31 cellular contexts compared by ENCODE assay signal in the genomic region with DNA sequence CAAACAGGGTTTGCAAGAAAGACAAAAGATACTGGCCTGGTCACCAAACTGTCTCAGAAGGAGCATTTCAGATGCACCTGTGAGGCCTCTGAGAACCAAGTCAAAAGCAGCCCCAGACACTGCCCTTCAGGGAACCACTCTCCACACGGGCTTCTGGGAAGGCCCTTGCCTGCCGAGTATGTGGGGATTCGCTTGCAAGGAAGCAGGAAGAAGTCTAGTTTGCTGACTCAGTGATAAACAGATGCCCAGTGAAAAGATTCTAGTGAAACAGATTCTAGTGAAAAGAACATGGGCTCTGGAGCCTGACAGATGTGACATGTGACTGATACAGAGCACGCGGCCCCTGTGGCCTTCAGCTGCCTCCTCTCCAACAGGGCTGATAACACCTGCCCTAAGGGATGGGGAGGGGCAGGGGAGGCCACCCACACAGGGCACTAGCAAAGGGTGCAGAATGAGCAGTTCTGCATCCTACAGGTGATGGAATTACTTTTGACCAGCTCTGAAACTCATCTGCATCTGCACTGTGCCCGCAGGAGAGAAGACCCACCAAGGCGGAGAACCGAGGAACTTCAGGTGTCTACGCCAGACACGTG. TPM values are rescaled to one million over a fixed set of nuclear protein-coding genes. Genes with fewer than 3 reads are reported as not detected.
A peak's percentile ranks its signal among the peaks of the same experiment; 100 is the strongest.
DNase-seq lines count a peak whose midpoint lies in the region; ATAC-seq and TF ChIP-seq lines count a peak whose summit lies in the region.
"Had no signal": no experiment of that assay in that cellular context is flagged by ENCODE, and none has a peak within 500 bp of the region (broad histone marks: within the 10 kb centered on the region; RNA-seq: fewer than 3 reads in every experiment).

No MANE protein-coding gene starts in this region.

- peaks cover 0 to 48% (median 4%) of the 10 kb centered on the region in 11 experiments; a peak in 8 of 22 replicates for H3K36me3 ChIP-seq in BLaER1 treated with 17β-estradiol and CSF1 and Interleukin-3, amounts not matched to agents 10 nM and 100 nM
- H3K36me3 ChIP-seq in MG63: no peaks in the 10 kb centered on the region; the same call in 1 of the 2 replicates
- H3K36me3 ChIP-seq: neural progenitor cell had no signal

- H4K20me1 ChIP-seq in BLaER1 treated with 17β-estradiol and CSF1 and Interleukin-3, amounts not matched to agents 10 nM and 100 nM: peaks cover 0 to 18% (median 0%) of the 10 kb centered on the region in 11 experiments; a peak in 2 of 22 replicates

- no peak overlapping the region for H3K4me3 Mint-ChIP-seq in stimulated activated memory B cell treated with anti-CD40 and anti-IgM and Interleukin-4, amounts not matched to agents 10 μg/mL and 1 μg/mL and 100 μg/mL, for 72 hours
- H3K4me3 Mint-ChIP-seq: activated T-cell treated with anti-CD3 and anti-CD28 coated beads, Interleukin-2, amount 50 U/mL, for 24 hours; CD14-positive monocyte; neural progenitor cell; stimulated activated naive CD8-positive, alpha-beta T cell treated with anti-CD3 and anti-CD28 coated beads, Interleukin-15, Interleukin-2, amounts not matched to agents 100 ng/mL and 50 ng/mL, for 24 hours; T-helper 1 cell treated with Interleukin-12 subunit alpha and Interleukin-12 subunit beta and Interleukin-4 antibody, amounts not matched to agents 30 μg/mL and 1 μg/mL, for 36 hours had no signal

- TF ChIP-seq CTCF in VCaP (conservative IDR thresholded peaks at IDR 0.05): no peak

- no peak overlapping the region for H3K27ac ChIP-seq in BLaER1 treated with 17β-estradiol and CSF1 and Interleukin-3, amounts not matched to agents 10 nM and 100 nM
- H3K27ac ChIP-seq in VCaP: peak overlapping the region; percentile 13; the same call in 1 of the 2 replicates
- H3K27ac ChIP-seq: ascending aorta, coronary artery, KMS-11, neural progenitor cell, parathyroid adenoma, SJSA1, vagina had no signal

- no peaks in the 10 kb centered on the region for H3K9me3 ChIP-seq in BLaER1 treated with 17β-estradiol and CSF1 and Interleukin-3, amounts not matched to agents 10 nM and 100 nM (replicated peaks in 1 of 11)
- no peaks in the 10 kb centered on the region for H3K9me3 ChIP-seq in MG63
- H3K9me3 ChIP-seq: ascending aorta, gastroesophageal sphincter, SJSA1, vagina had no signal

- H3K27ac Mint-ChIP-seq in stimulated activated memory B cell treated with anti-CD40 and anti-IgM and Interleukin-4, amounts not matched to agents 10 μg/mL and 1 μg/mL and 100 μg/mL, for 72 hours: no peak overlapping the region
- H3K27ac Mint-ChIP-seq: activated T-cell treated with anti-CD3 and anti-CD28 coated beads, Interleukin-2, amount 50 U/mL, for 24 hours; CD14-positive monocyte; neural progenitor cell; stimulated activated naive CD8-positive, alpha-beta T cell treated with anti-CD3 and anti-CD28 coated beads, Interleukin-15, Interleukin-2, amounts not matched to agents 100 ng/mL and 50 ng/mL, for 24 hours; T-helper 1 cell treated with Interleukin-12 subunit alpha and Interleukin-12 subunit beta and Interleukin-4 antibody, amounts not matched to agents 30 μg/mL and 1 μg/mL, for 36 hours had no signal

- peaks cover 22% of the 10 kb centered on the region for H3K4me1 Mint-ChIP-seq in stimulated activated memory B cell treated with anti-CD40 and anti-IgM and Interleukin-4, amounts not matched to agents 10 μg/mL and 1 μg/mL and 100 μg/mL, for 72 hours
- H3K4me1 Mint-ChIP-seq: CD14-positive monocyte, neural progenitor cell had no signal

- H3K27me3 Mint-ChIP-seq in stimulated activated memory B cell treated with anti-CD40 and anti-IgM and Interleukin-4, amounts not matched to agents 10 μg/mL and 1 μg/mL and 100 μg/mL, for 72 hours: no peaks in the 10 kb centered on the region
- H3K27me3 Mint-ChIP-seq: activated T-cell treated with anti-CD3 and anti-CD28 coated beads, Interleukin-2, amount 50 U/mL, for 24 hours; stimulated activated naive CD8-positive, alpha-beta T cell treated with anti-CD3 and anti-CD28 coated beads, Interleukin-15, Interleukin-2, amounts not matched to agents 100 ng/mL and 50 ng/mL, for 24 hours had no signal

- peaks cover 13 to 38% (median 29%) of the 10 kb centered on the region in 10 experiments for H3K4me1 ChIP-seq in BLaER1 treated with 17β-estradiol and CSF1 and Interleukin-3, amounts not matched to agents 10 nM and 100 nM
- H3K4me1 ChIP-seq: ascending aorta, neural progenitor cell, parathyroid adenoma, vagina had no signal

- peaks cover 48% of the 10 kb centered on the region for H3K36me3 Mint-ChIP-seq in stimulated activated memory B cell treated with anti-CD40 and anti-IgM and Interleukin-4, amounts not matched to agents 10 μg/mL and 1 μg/mL and 100 μg/mL, for 72 hours

- H3K4me2 ChIP-seq in BLaER1 treated with 17β-estradiol and CSF1 and Interleukin-3, amounts not matched to agents 10 nM and 100 nM: peak overlapping the region in 10 of 11 experiments; percentile 3 to 75 (median 38); a peak in 13 of 22 replicates
- H3K4me2 ChIP-seq: KMS-11, neural progenitor cell had no signal

- DNase-seq in NCI-H2107 (lab: John Stamatoyannopoulos, UW) (peak; percentile 31), MG63 (no peak), SK-N-DZ (ENCODE audit: low spot score) (no peak)
- DNase-seq: activated CD4-positive, CD25-positive, alpha-beta regulatory T cell; activated gamma-delta T cell treated with Interleukin-2 at 50 U/mL for 16 hours; activated T-cell treated with anti-CD3 and anti-CD28 coated beads, Interleukin-2, amount 50 U/mL, for 24 hours; DMS79 treated with DMSO at 0.1 percent for 48 hours; effector CD8-positive, alpha-beta T cell; hippocampal formation; left colon; NCI-H1417 treated with DMSO at 0.1 percent for 48 hours; NCI-H2081; NCI-H345; NCI-H748 treated with DMSO at 0.1 percent for 48 hours; RPMI8226; small intestine had no signal

- H3K27me3 ChIP-seq in BLaER1 treated with 17β-estradiol and CSF1 and Interleukin-3, amounts not matched to agents 10 nM and 100 nM: no peaks in the 10 kb centered on the region
- H3K27me3 ChIP-seq in MG63: no peaks in the 10 kb centered on the region
- H3K27me3 ChIP-seq: ascending aorta, gastroesophageal sphincter, neural progenitor cell, SJSA1, vagina had no signal

- no peak overlapping the region for H3K4me3 ChIP-seq in BLaER1 treated with 17β-estradiol and CSF1 and Interleukin-3, amounts not matched to agents 10 nM and 100 nM
- no peak overlapping the region for H3K4me3 ChIP-seq in MG63
- H3K4me3 ChIP-seq: ascending aorta, coronary artery, gastroesophageal sphincter, neural progenitor cell, SJSA1, vagina had no signal

- ATAC-seq in stimulated activated memory B cell treated with anti-CD40 and anti-IgM and Interleukin-4, amounts not matched to agents 10 μg/mL and 1 μg/mL and 100 μg/mL, for 72 hours: peak; percentile 79
- ATAC-seq in GM18870 (IDR thresholded peaks at IDR 0.05; ENCODE audit: unreplicated experiment): no peak
- ATAC-seq: gastroesophageal sphincter, left colon had no signal

- no peak overlapping the region for H3K9ac ChIP-seq in BLaER1 treated with 17β-estradiol and CSF1 and Interleukin-3, amounts not matched to agents 10 nM and 100 nM
- H3K9ac ChIP-seq: KMS-11, neural progenitor cell, parathyroid adenoma had no signal

- H3K9me3 Mint-ChIP-seq in stimulated activated memory B cell treated with anti-CD40 and anti-IgM and Interleukin-4, amounts not matched to agents 10 μg/mL and 1 μg/mL and 100 μg/mL, for 72 hours: no peaks in the 10 kb centered on the region
- H3K9me3 Mint-ChIP-seq: activated T-cell treated with anti-CD3 and anti-CD28 coated beads, Interleukin-2, amount 50 U/mL, for 24 hours; CD14-positive monocyte; neural progenitor cell; stimulated activated naive CD8-positive, alpha-beta T cell treated with anti-CD3 and anti-CD28 coated beads, Interleukin-15, Interleukin-2, amounts not matched to agents 100 ng/mL and 50 ng/mL, for 24 hours; T-helper 1 cell treated with Interleukin-12 subunit alpha and Interleukin-12 subunit beta and Interleukin-4 antibody, amounts not matched to agents 30 μg/mL and 1 μg/mL, for 36 hours had no signal

RNA-seq across cellular contexts. Expression of a gene that starts 19.1 kb away (rescaled TPM):
- 0.43 TPM in 1 of 2 replicates, not detected in the other for total RNA-seq in MG63 (2014; rRNA removed; shearing (Covaris generic); ENCODE audit: low replicate concordance)
- polyA plus RNA-seq in SK-N-DZ (2014; cell fraction: cytosol; rRNA removed): 0.89 and 0.93 TPM in 2 replicates
- polyA plus RNA-seq in SK-N-DZ (2014; cell fraction: nucleus; rRNA removed): 7.4 and 12.1 TPM in 2 replicates
- total RNA-seq: SJSA1 had no signal
- polyA plus RNA-seq: CD14-positive monocyte had no signal
